In genomic region chr2:230319211-230319862, GRCh38 we compare ENCODE assay signal across 8 cellular contexts. TPM values are rescaled to one million over a fixed set of nuclear protein-coding genes. Genes with fewer than 3 reads are reported as not detected.
DNase-seq lines count a peak whose midpoint lies in the region; ATAC-seq, FAIRE-seq and TF ChIP-seq lines count a peak whose summit lies in the region.

No MANE protein-coding gene starts in this region.

- H3K27ac ChIP-seq in thymus (ENCODE audit: low read depth), result peak overlapping the region; percentile 85

- no peak for TF ChIP-seq CTCF in activated B cell treated with CpG ODN at 0.5 μM for 24 hours (IDR thresholded peaks at IDR 0.05)
- TF ChIP-seq CTCF in chondrocyte (IDR thresholded peaks at IDR 0.05), result no peak

- H3K27me3 ChIP-seq in thymus (ENCODE audit: control insufficient read depth, insufficient read depth), result no peaks in the 10 kb centered on the region

- no peak for FAIRE-seq in GM19239 (lab: Jason Lieb, UNC)

- POLR2A ChIA-PET in activated B cell treated with CpG ODN at 0.5 μM for 24 hours (lab: Charles Lee), result interaction anchor here (0.8 to 3.4 kb wide), 11 partner anchors 9 to 283 kb away, joined by 3 to 36 read pairs (median 4); partner anchors contain the start of genes SP110 and SP140L

- 8% methylated on average over 5 of the region's 5 CpGs for WGBS in thymus

- peaks cover 78% of the 10 kb centered on the region for H3K4me1 Mint-ChIP-seq in activated B cell treated with CpG ODN at 0.5 μM for 24 hours
- H3K4me1 Mint-ChIP-seq in chondrocyte (ENCODE audit: low read depth), result no peaks in the 10 kb centered on the region

- no peaks in the 10 kb centered on the region for H3K27me3 Mint-ChIP-seq in activated B cell treated with CpG ODN at 0.5 μM for 24 hours
- no peaks in the 10 kb centered on the region for H3K27me3 Mint-ChIP-seq in chondrocyte (ENCODE audit: low read depth)

- no peaks in the 10 kb centered on the region for H3K36me3 ChIP-seq in thymus (ENCODE audit: control insufficient read depth, insufficient read depth)

- DNase-seq in GM19239 (ENCODE audit: insufficient read length, low spot score) (peak; percentile 52), activated B cell treated with CpG ODN at 0.5 μM for 24 hours (no peak), retina (no peak), NCI-H748 treated with DMSO at 0.1 percent for 48 hours (lab: John Stamatoyannopoulos, UW) (no peak), chondrocyte (ENCODE audit: low spot score) (no peak)

- H3K36me3 Mint-ChIP-seq in activated B cell treated with CpG ODN at 0.5 μM for 24 hours (ENCODE audit: low read depth) (peaks cover 35% of the 10 kb centered on the region), chondrocyte (ENCODE audit: low read depth) (peaks cover 5% of the 10 kb centered on the region)

- H3K4me1 ChIP-seq in thymus (ENCODE audit: control insufficient read depth, insufficient read depth, low read length), result peaks cover 33% of the 10 kb centered on the region

- H3K27ac Mint-ChIP-seq in activated B cell treated with CpG ODN at 0.5 μM for 24 hours (peak overlapping the region; percentile 90), chondrocyte (ENCODE audit: unreplicated experiment) (no peak overlapping the region)

- H3K4me3 ChIP-seq in thymus (ENCODE audit: low read length), result peak overlapping the region; percentile 6

- peak overlapping the region; percentile 56 for H3K4me3 Mint-ChIP-seq in activated B cell treated with CpG ODN at 0.5 μM for 24 hours
- no peak overlapping the region for H3K4me3 Mint-ChIP-seq in chondrocyte (ENCODE audit: unreplicated experiment)

- H3K9me3 ChIP-seq in thymus (ENCODE audit: control insufficient read depth), result no peaks in the 10 kb centered on the region

- H3K9me3 Mint-ChIP-seq in activated B cell treated with CpG ODN at 0.5 μM for 24 hours (no peaks in the 10 kb centered on the region), chondrocyte (ENCODE audit: low read depth) (peaks cover 14% of the 10 kb centered on the region)

- ATAC-seq in HG03139 (IDR thresholded peaks at IDR 0.05; ENCODE audit: unreplicated experiment) (peak; percentile 84), activated B cell treated with CpG ODN at 0.5 μM for 24 hours (ENCODE audit: low read depth) (peak; percentile 86), esophagus mucosa (peak; percentile 82)

- CTCF ChIA-PET in activated B cell treated with CpG ODN at 0.5 μM for 24 hours (lab: Charles Lee), result interaction anchor here (0.6 to 1.7 kb wide), 4 partner anchors 8 to 346 kb away, joined by 3 to 6 read pairs (median 4); partner anchors contain the start of gene SP140L

- intact Hi-C loops in activated B cell treated with CpG ODN at 0.5 μM for 24 hours (cut with micrococcal nuclease), result loop anchor here (1.0 to 5.0 kb wide), 4 partner anchors 8 to 293 kb away; partner anchors contain the start of gene SP140L

RNA-seq across cellular contexts. Expression of gene SP140L, which starts 7.7 kb away (rescaled TPM):
- total RNA-seq in activated B cell treated with CpG ODN at 0.5 μM for 24 hours (106 and 112 TPM in 2 replicates), esophagus mucosa (5.3 TPM), chondrocyte (20.6 to 21.9 TPM (median 21.3 TPM) in 3 replicates)
- polyA plus RNA-seq in thymus, result 26.5 TPM
